In genomic region chr19:19788015-19788414, GRCh38 we compare ENCODE assay signal across 17 cellular contexts. TPM values are rescaled to one million over a fixed set of nuclear protein-coding genes. Genes with fewer than 3 reads are reported as not detected.
DNase-seq lines count a peak whose midpoint lies in the region; ATAC-seq and FAIRE-seq lines count a peak whose summit lies in the region.
"Had no signal": no experiment of that assay in that cellular context is flagged by ENCODE, and none has a peak within 500 bp of the region (broad histone marks: within the 10 kb centered on the region; RNA-seq: fewer than 3 reads in every experiment).

No MANE protein-coding gene starts in this region.

- peaks cover 8% of the 10 kb centered on the region for H3K9me3 Mint-ChIP-seq in activated CD4-positive, alpha-beta T cell treated with anti-CD3 and anti-CD28 coated beads for 36 hours (ENCODE audit: low read depth)
- peaks cover 14% of the 10 kb centered on the region for H3K9me3 Mint-ChIP-seq in activated naive CD4-positive, alpha-beta T cell treated with anti-CD3 and anti-CD28 coated beads for 36 hours
- H3K9me3 Mint-ChIP-seq in activated naive CD8-positive, alpha-beta T cell treated with anti-CD3 and anti-CD28 coated beads, Interleukin-2, amount 50 U/mL, for 24 hours = peaks cover 28% of the 10 kb centered on the region
- H3K9me3 Mint-ChIP-seq: CD8-positive, alpha-beta memory T cell had no signal

- H3K27me3 Mint-ChIP-seq in activated CD4-positive, alpha-beta T cell treated with anti-CD3 and anti-CD28 coated beads for 36 hours = no peaks in the 10 kb centered on the region
- H3K27me3 Mint-ChIP-seq in activated naive CD4-positive, alpha-beta T cell treated with anti-CD3 and anti-CD28 coated beads for 36 hours (ENCODE audit: low read depth) = no peaks in the 10 kb centered on the region
- no peaks in the 10 kb centered on the region for H3K27me3 Mint-ChIP-seq in activated naive CD8-positive, alpha-beta T cell treated with anti-CD3 and anti-CD28 coated beads, Interleukin-2, amount 50 U/mL, for 24 hours
- H3K27me3 Mint-ChIP-seq: CD8-positive, alpha-beta memory T cell had no signal

- no peak overlapping the region for H3K4me3 Mint-ChIP-seq in activated CD4-positive, alpha-beta T cell treated with anti-CD3 and anti-CD28 coated beads for 36 hours
- no peak overlapping the region for H3K4me3 Mint-ChIP-seq in activated naive CD4-positive, alpha-beta T cell treated with anti-CD3 and anti-CD28 coated beads for 36 hours
- no peak overlapping the region for H3K4me3 Mint-ChIP-seq in activated naive CD8-positive, alpha-beta T cell treated with anti-CD3 and anti-CD28 coated beads, Interleukin-2, amount 50 U/mL, for 24 hours
- H3K4me3 Mint-ChIP-seq: CD8-positive, alpha-beta memory T cell had no signal

- POLR2A ChIA-PET in activated CD4-positive, alpha-beta T cell treated with anti-CD3 and anti-CD28 coated beads for 36 hours (lab: Charles Lee) = interaction anchor here (0.9 kb wide), 1 partner anchor 114 kb away, joined by 3 read pairs; no protein-coding TSS in a partner anchor

- CTCF ChIA-PET in activated CD4-positive, alpha-beta T cell treated with anti-CD3 and anti-CD28 coated beads for 36 hours (lab: Charles Lee) = no interaction called here
- CTCF ChIA-PET in activated naive CD4-positive, alpha-beta T cell treated with anti-CD3 and anti-CD28 coated beads for 36 hours (lab: Charles Lee) = interaction anchor here (1.4 kb wide), 1 partner anchor 12 kb away, joined by 4 read pairs; no protein-coding TSS in a partner anchor

- ATAC-seq in activated CD4-positive, alpha-beta T cell treated with anti-CD3 and anti-CD28 coated beads for 36 hours = peak; percentile 51
- peak; percentile 63 for ATAC-seq in activated naive CD8-positive, alpha-beta T cell treated with anti-CD3 and anti-CD28 coated beads, Interleukin-2, amount 50 U/mL, for 24 hours
- ATAC-seq: A549 had no signal

- H3K4me1 Mint-ChIP-seq in activated CD4-positive, alpha-beta T cell treated with anti-CD3 and anti-CD28 coated beads for 36 hours = peaks cover 18% of the 10 kb centered on the region
- H3K4me1 Mint-ChIP-seq in activated naive CD4-positive, alpha-beta T cell treated with anti-CD3 and anti-CD28 coated beads for 36 hours (ENCODE audit: low read depth) = peaks cover 17% of the 10 kb centered on the region
- H3K4me1 Mint-ChIP-seq in activated naive CD8-positive, alpha-beta T cell treated with anti-CD3 and anti-CD28 coated beads, Interleukin-2, amount 50 U/mL, for 24 hours = peaks cover 27% of the 10 kb centered on the region

- DNase-seq in activated CD4-positive, alpha-beta T cell treated with anti-CD3 and anti-CD28 coated beads for 36 hours = no peak
- DNase-seq in activated CD4-positive, alpha-beta T cell treated with anti-CD3 and anti-CD28 coated beads for 1 hour = no peak
- no peak for DNase-seq in activated naive CD4-positive, alpha-beta T cell treated with anti-CD3 and anti-CD28 coated beads for 36 hours
- no peak for DNase-seq in activated naive CD4-positive, alpha-beta T cell (lab: John Stamatoyannopoulos, UW)
- DNase-seq in HTR-8/SVneo (ENCODE audit: insufficient read length, low spot score) (no peak), DMS79 treated with DMSO at 0.1 percent for 48 hours (lab: John Stamatoyannopoulos, UW) (no peak)
- no peak for DNase-seq in activated naive CD8-positive, alpha-beta T cell treated with anti-CD3 and anti-CD28 coated beads, Interleukin-2, amount 50 U/mL, for 24 hours
- DNase-seq: AML-193; CD8-positive, alpha-beta memory T cell; COR-L47; DMS 273 treated with DMSO at 0.1 percent for 48 hours; DMS53; GDM1; GM23248 had no signal

- peak; percentile 16 for FAIRE-seq in HTR-8/SVneo (lab: Jason Lieb, UNC)
- FAIRE-seq: A549, GM12892, GM18507 had no signal

- H3K36me3 Mint-ChIP-seq in activated CD4-positive, alpha-beta T cell treated with anti-CD3 and anti-CD28 coated beads for 36 hours (ENCODE audit: low read depth) = peaks cover 75% of the 10 kb centered on the region
- H3K36me3 Mint-ChIP-seq in activated naive CD4-positive, alpha-beta T cell treated with anti-CD3 and anti-CD28 coated beads for 36 hours (ENCODE audit: low read depth) = peaks cover 76% of the 10 kb centered on the region
- H3K36me3 Mint-ChIP-seq in activated naive CD8-positive, alpha-beta T cell treated with anti-CD3 and anti-CD28 coated beads, Interleukin-2, amount 50 U/mL, for 24 hours (ENCODE audit: low read depth) = peaks cover 76% of the 10 kb centered on the region

- intact Hi-C loops in activated CD4-positive, alpha-beta T cell treated with anti-CD3 and anti-CD28 coated beads for 36 hours (cut with DNase I, micrococcal nuclease) = no loop called here
- intact Hi-C loops in activated naive CD4-positive, alpha-beta T cell treated with anti-CD3 and anti-CD28 coated beads for 36 hours (cut with micrococcal nuclease) = no loop called here

- no peak overlapping the region for H3K27ac Mint-ChIP-seq in activated CD4-positive, alpha-beta T cell treated with anti-CD3 and anti-CD28 coated beads for 36 hours
- peak overlapping the region; percentile 10 for H3K27ac Mint-ChIP-seq in activated naive CD4-positive, alpha-beta T cell treated with anti-CD3 and anti-CD28 coated beads for 36 hours
- H3K27ac Mint-ChIP-seq in activated naive CD8-positive, alpha-beta T cell treated with anti-CD3 and anti-CD28 coated beads, Interleukin-2, amount 50 U/mL, for 24 hours = no peak overlapping the region

RNA-seq across cellular contexts. Expression of gene ZNF506, which starts 33.5 kb away (rescaled TPM):
- 10 to 100 TPM; 33.3 to 41.3 TPM for total RNA-seq in activated CD4-positive, alpha-beta T cell treated with anti-CD3 and anti-CD28 coated beads for 36 hours
- total RNA-seq in activated naive CD4-positive, alpha-beta T cell treated with anti-CD3 and anti-CD28 coated beads for 36 hours = 10 to 100 TPM; 32.6 to 34.0 TPM

RNA-seq across cellular contexts. Expression of gene ZNF14, which starts 55.1 kb away (rescaled TPM):
- total RNA-seq in activated CD4-positive, alpha-beta T cell treated with anti-CD3 and anti-CD28 coated beads for 36 hours = 1 to 10 TPM; 9.2 TPM
- total RNA-seq in activated naive CD4-positive, alpha-beta T cell treated with anti-CD3 and anti-CD28 coated beads for 36 hours = 1 to 10 TPM; 8.4 TPM
